Comparison of ENCODE assay signal across 9 cellular contexts in the genomic region with DNA sequence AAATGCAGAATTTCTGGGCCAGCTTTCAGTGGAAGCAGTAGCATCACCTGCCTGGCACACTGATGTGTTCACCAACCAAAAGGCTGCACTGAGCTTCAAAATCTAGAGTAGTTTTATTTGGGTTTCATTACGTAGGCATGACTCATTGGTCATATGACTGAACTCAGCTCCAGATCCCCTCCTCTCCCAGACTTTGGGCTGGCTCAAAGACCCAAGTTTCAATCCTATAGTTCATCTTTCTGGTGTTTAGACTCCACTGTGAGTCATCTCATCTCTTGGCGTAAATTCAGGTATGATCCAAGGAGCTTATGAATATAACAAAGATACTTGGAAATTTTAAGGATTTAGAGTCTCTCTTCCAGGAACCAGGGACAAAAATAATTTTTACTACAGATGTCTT. TPM values are rescaled to one million over a fixed set of nuclear protein-coding genes. Genes with fewer than 3 reads are reported as not detected.
A peak's percentile ranks its signal among the peaks of the same experiment; 100 is the strongest.
DNase-seq lines count a peak whose midpoint lies in the region; ATAC-seq and TF ChIP-seq lines count a peak whose summit lies in the region.
"Had no signal": no experiment of that assay in that cellular context is flagged by ENCODE, and none has a peak within 500 bp of the region (broad histone marks: within the 10 kb centered on the region; RNA-seq: fewer than 3 reads in every experiment).

No MANE protein-coding gene starts in this region.

- no peak overlapping the region for H3K4me3 Mint-ChIP-seq in activated CD8-positive, alpha-beta T cell treated with anti-CD3 and anti-CD28 coated beads for 36 hours
- no peak overlapping the region for H3K4me3 Mint-ChIP-seq in activated CD8-positive, alpha-beta T cell treated with anti-CD3 and anti-CD28 coated beads, Interleukin-2, amount 10 ng/mL, durations not matched to agents 7 days and 5 days

- no peak for TF ChIP-seq CTCF in activated CD8-positive, alpha-beta T cell treated with anti-CD3 and anti-CD28 coated beads for 36 hours (IDR thresholded peaks at IDR 0.05)
- no peak for TF ChIP-seq CTCF in stomach (IDR thresholded peaks at IDR 0.05)

- POLR2A ChIA-PET in activated CD8-positive, alpha-beta T cell treated with anti-CD3 and anti-CD28 coated beads for 36 hours (lab: Charles Lee), result interaction anchor here (0.9 to 1.6 kb wide), 3 partner anchors 10 to 18 kb away, joined by 3 to 4 read pairs (median 3); no protein-coding TSS in a partner anchor
- POLR2A ChIA-PET in activated CD8-positive, alpha-beta T cell treated with anti-CD3 and anti-CD28 coated beads, Interleukin-2, amount 10 ng/mL, durations not matched to agents 7 days and 5 days (lab: Charles Lee), result interaction anchor here (1.0 to 1.5 kb wide), 3 partner anchors 16 to 63 kb away, joined by 3 to 5 read pairs (median 3); a partner anchor contains a TSS

- no peak for TF ChIP-seq POLR2A in stomach (IDR thresholded peaks at IDR 0.05)

- CTCF ChIA-PET in activated CD8-positive, alpha-beta T cell treated with anti-CD3 and anti-CD28 coated beads for 36 hours (lab: Charles Lee), result interaction anchor here (0.8 to 1.6 kb wide), 5 partner anchors 15 to 31 kb away, joined by 3 to 5 read pairs (median 3); no protein-coding TSS in a partner anchor
- CTCF ChIA-PET in activated CD8-positive, alpha-beta T cell treated with anti-CD3 and anti-CD28 coated beads, Interleukin-2, amount 10 ng/mL, durations not matched to agents 7 days and 5 days (lab: Charles Lee), result interaction anchor here (0.9 kb wide), 2 partner anchors 19 to 42 kb away, joined by 3 read pairs; no protein-coding TSS in a partner anchor

- H3K9me3 ChIP-seq in SJSA1 (replicated peaks), result no peaks in the 10 kb centered on the region
- H3K9me3 ChIP-seq in stomach, result no peaks in the 10 kb centered on the region

- peaks cover 11% of the 10 kb centered on the region for H3K4me1 ChIP-seq in SJSA1 (replicated peaks)
- peaks cover 0 to 29% (median 16%) of the 10 kb centered on the region in 4 donors for H3K4me1 ChIP-seq in stomach

- peak; percentile 19 for DNase-seq in activated CD8-positive, alpha-beta T cell treated with anti-CD3 and anti-CD28 coated beads for 36 hours
- DNase-seq in activated CD8-positive, alpha-beta T cell treated with anti-CD3 and anti-CD28 coated beads, Interleukin-2, amount 10 ng/mL, durations not matched to agents 7 days and 5 days, result no peak
- peak; percentile 33 to 47 for DNase-seq in SJSA1 (ENCODE audit: low read depth in 1 of 2, low spot score in 2 of 2)
- peak; percentile 77 for DNase-seq in foreskin melanocyte
- no peak for DNase-seq in stomach
- DNase-seq in NCI-H1105 treated with DMSO at 0.1 percent for 48 hours (lab: John Stamatoyannopoulos, UW), result no peak
- DNase-seq in DMS79 (lab: John Stamatoyannopoulos, UW), result no peak

- ATAC-seq in activated CD8-positive, alpha-beta T cell treated with anti-CD3 and anti-CD28 coated beads for 36 hours, result peak; percentile 77
- ATAC-seq in activated CD8-positive, alpha-beta T cell treated with anti-CD3 and anti-CD28 coated beads, Interleukin-2, amount 10 ng/mL, durations not matched to agents 7 days and 5 days, result no peak
- no peak for ATAC-seq in GM19324 (IDR thresholded peaks at IDR 0.05; ENCODE audit: low FRiP score, unreplicated experiment)

- no peaks in the 10 kb centered on the region for H3K27me3 Mint-ChIP-seq in activated CD8-positive, alpha-beta T cell treated with anti-CD3 and anti-CD28 coated beads for 36 hours
- no peaks in the 10 kb centered on the region for H3K27me3 Mint-ChIP-seq in activated CD8-positive, alpha-beta T cell treated with anti-CD3 and anti-CD28 coated beads, Interleukin-2, amount 10 ng/mL, durations not matched to agents 7 days and 5 days (ENCODE audit: low read depth)

- H3K27me3 ChIP-seq in SJSA1 (replicated peaks), result no peaks in the 10 kb centered on the region
- H3K27me3 ChIP-seq in stomach, result no peaks in the 10 kb centered on the region

- TF ChIP-seq EP300 in stomach (IDR thresholded peaks at IDR 0.05), result no peak

- WGBS in stomach, 5 donors, result 29 to 61% (median 40%) methylated on average over 2 of the region's 2 CpGs

- no peaks in the 10 kb centered on the region for H3K9me3 Mint-ChIP-seq in activated CD8-positive, alpha-beta T cell treated with anti-CD3 and anti-CD28 coated beads for 36 hours
- H3K9me3 Mint-ChIP-seq in activated CD8-positive, alpha-beta T cell treated with anti-CD3 and anti-CD28 coated beads, Interleukin-2, amount 10 ng/mL, durations not matched to agents 7 days and 5 days (ENCODE audit: insufficient read depth), result no peaks in the 10 kb centered on the region

- no peak overlapping the region for H3K27ac Mint-ChIP-seq in activated CD8-positive, alpha-beta T cell treated with anti-CD3 and anti-CD28 coated beads for 36 hours
- H3K27ac Mint-ChIP-seq in activated CD8-positive, alpha-beta T cell treated with anti-CD3 and anti-CD28 coated beads, Interleukin-2, amount 10 ng/mL, durations not matched to agents 7 days and 5 days, result no peak overlapping the region

- H3K4me1 Mint-ChIP-seq in activated CD8-positive, alpha-beta T cell treated with anti-CD3 and anti-CD28 coated beads for 36 hours (ENCODE audit: low read depth), result peaks cover 16% of the 10 kb centered on the region
- peaks cover 9% of the 10 kb centered on the region for H3K4me1 Mint-ChIP-seq in activated CD8-positive, alpha-beta T cell treated with anti-CD3 and anti-CD28 coated beads, Interleukin-2, amount 10 ng/mL, durations not matched to agents 7 days and 5 days (ENCODE audit: low read depth)

- intact Hi-C loops in activated CD8-positive, alpha-beta T cell treated with anti-CD3 and anti-CD28 coated beads for 36 hours (cut with micrococcal nuclease), result no loop called here
- intact Hi-C loops in stomach (cut with DNase I; ENCODE audit: low total_unique reads), result no loop called here

- H3K36me3 ChIP-seq in SJSA1 (peaks cover 9% of the 10 kb centered on the region), stomach (peaks cover 6 to 60% (median 50%) of the 10 kb centered on the region in 4 donors)

- H3K27ac ChIP-seq in SJSA1 (no peak overlapping the region), stomach (peak overlapping the region in 3 of 5 donors; percentile 5 to 64 (median 30))
- H3K27ac ChIP-seq: SK-N-MC had no signal

- peaks cover 20% of the 10 kb centered on the region for H3K36me3 Mint-ChIP-seq in activated CD8-positive, alpha-beta T cell treated with anti-CD3 and anti-CD28 coated beads for 36 hours (ENCODE audit: low read depth)
- peaks cover 22% of the 10 kb centered on the region for H3K36me3 Mint-ChIP-seq in activated CD8-positive, alpha-beta T cell treated with anti-CD3 and anti-CD28 coated beads, Interleukin-2, amount 10 ng/mL, durations not matched to agents 7 days and 5 days (ENCODE audit: low read depth)

- H3K4me3 ChIP-seq in SJSA1 (no peak overlapping the region), stomach (no peak overlapping the region)
- H3K4me3 ChIP-seq: SK-N-MC had no signal

RNA-seq across cellular contexts. Expression of a gene that starts 17.7 kb away (rescaled TPM):
- total RNA-seq in activated CD8-positive, alpha-beta T cell treated with anti-CD3 and anti-CD28 coated beads for 36 hours, result 10 to 100 TPM; 10.1 to 10.4 TPM
- 10 to 100 TPM; 15.8 to 18.2 TPM for total RNA-seq in activated CD8-positive, alpha-beta T cell treated with anti-CD3 and anti-CD28 coated beads, Interleukin-2, amount 10 ng/mL, durations not matched to agents 7 days and 5 days
- 4.7 and 6.7 TPM in 2 replicates for total RNA-seq in SJSA1 (2014; rRNA removed; shearing (Covaris generic))
- 10 to 100 TPM in 4 of 5 donors, 1 to 10 TPM in 1; 4.9 to 67.4 (median 23.5) TPM for total RNA-seq in stomach
- polyA plus RNA-seq in stomach, result 1 to 10 TPM; 4.4 to 6.6 (median 6.1) TPM

Comparison
In these comparisons a context has a peak if more than half of its experiments do, and no peak if none do; other contexts are left out.
1. DNase-seq: peak in activated CD8-positive, alpha-beta T cell treated with anti-CD3 and anti-CD28 coated beads for 36 hours (single experiment), SJSA1 (2 of 2) and foreskin melanocyte (single experiment); none in activated CD8-positive, alpha-beta T cell treated with anti-CD3 and anti-CD28 coated beads, Interleukin-2, amount 10 ng/mL, durations not matched to agents 7 days and 5 days (single experiment), stomach (single experiment), NCI-H1105 treated with DMSO at 0.1 percent for 48 hours (single experiment) and DMS79 (single experiment).